In genomic region chr3:160133757-160134156, GRCh38 we compare ENCODE assay signal across 13 cellular contexts.
DNase-seq lines count a peak whose midpoint lies in the region; ATAC-seq and TF ChIP-seq lines count a peak whose summit lies in the region.
"Had no signal": no experiment of that assay in that cellular context is flagged by ENCODE, and none has a peak within 500 bp of the region (broad histone marks: within the 10 kb centered on the region; RNA-seq: fewer than 3 reads in every experiment).

No MANE protein-coding gene starts in this region.

- H4K20me1 ChIP-seq in H9 (ENCODE audit: control insufficient read depth, insufficient read depth, insufficient read length): no peaks in the 10 kb centered on the region

- no peak overlapping the region for H3K4me3 ChIP-seq in adrenal gland

- no peak overlapping the region for H3K14ac ChIP-seq in H9 (ENCODE audit: insufficient read depth, low read length)

- H4K8ac ChIP-seq in H9 (replicated peaks; ENCODE audit: insufficient read length, low read depth, low read length): no peak overlapping the region

- H3K79me1 ChIP-seq in H9 (ENCODE audit: insufficient read depth, low read depth, low read length, poor library complexity, severe bottlenecking): no peaks in the 10 kb centered on the region

- H2BK20ac ChIP-seq in H9 (ENCODE audit: low read depth, low read length, poor library complexity, severe bottlenecking): no peak overlapping the region

- no peak for TF ChIP-seq POLR2A in adrenal gland (IDR thresholded peaks at IDR 0.05)

- no peak overlapping the region for H3K56ac ChIP-seq in H9 (ENCODE audit: insufficient read length, low read depth, low read length)

- H4K5ac ChIP-seq in H9 (ENCODE audit: insufficient read length, low read depth, low read length): no peak overlapping the region

- CTCF ChIA-PET in activated CD4-positive, alpha-beta memory T cell treated with anti-CD3 and anti-CD28 coated beads, Interleukin-2, amount 10 ng/mL, durations not matched to agents 7 days and 5 days (lab: Charles Lee): interaction anchor here (1.1 to 1.4 kb wide), 3 partner anchors 19 to 145 kb away, joined by 3 to 7 read pairs (median 3); partner anchors contain the start of gene IL12A

- no peaks in the 10 kb centered on the region for H3K27me3 Mint-ChIP-seq in H9 (ENCODE audit: low read depth)
- H3K27me3 Mint-ChIP-seq in activated CD4-positive, alpha-beta memory T cell treated with anti-CD3 and anti-CD28 coated beads, Interleukin-2, amount 10 ng/mL, durations not matched to agents 7 days and 5 days: peaks cover 3% of the 10 kb centered on the region
- H3K27me3 Mint-ChIP-seq: CD4-positive, alpha-beta T cell had no signal

- H3K36me3 ChIP-seq in adrenal gland (replicated peaks in 1 of 2): no peaks in the 10 kb centered on the region

- H3K27ac ChIP-seq in H9 (ENCODE audit: insufficient read length, low read depth, low read length) (no peak overlapping the region), adrenal gland (no peak overlapping the region)

- H2BK15ac ChIP-seq in H9 (ENCODE audit: low read depth, low read length): no peak overlapping the region

- H3K4me1 ChIP-seq in H9 (ENCODE audit: insufficient read depth, low read length): no peaks in the 10 kb centered on the region
- no peaks in the 10 kb centered on the region for H3K4me1 ChIP-seq in adrenal gland (replicated peaks in 1 of 2)

- H2BK12ac ChIP-seq in H9 (ENCODE audit: insufficient read length, low read depth, low read length): no peak overlapping the region

- H3K9ac ChIP-seq in H9 (ENCODE audit: extremely low read depth, insufficient read length, low read length): no peak overlapping the region

- no peak overlapping the region for H2AFZ ChIP-seq in H9 (ENCODE audit: low read length)

- H2AK5ac ChIP-seq in H9 (ENCODE audit: insufficient read length, low read length): no peak overlapping the region

- no peak overlapping the region for H3K4me3 Mint-ChIP-seq in H9
- no peak overlapping the region for H3K4me3 Mint-ChIP-seq in activated CD4-positive, alpha-beta memory T cell treated with anti-CD3 and anti-CD28 coated beads, Interleukin-2, amount 10 ng/mL, durations not matched to agents 7 days and 5 days
- H3K4me3 Mint-ChIP-seq: CD4-positive, alpha-beta T cell; neural crest cell had no signal

- DNase-seq in ACHN: peak; percentile 21
- peak; percentile 68 for DNase-seq in H9
- peak; percentile 9 for DNase-seq in iPS DF 19.7 (ENCODE audit: low read depth, low spot score)
- DNase-seq in adrenal gland: no peak
- DNase-seq in nucleus accumbens (lab: John Stamatoyannopoulos, UW): no peak
- no peak for DNase-seq in activated CD4-positive, alpha-beta memory T cell treated with anti-CD3 and anti-CD28 coated beads, Interleukin-2, amount 10 ng/mL, durations not matched to agents 7 days and 5 days
- DNase-seq: activated naive CD4-positive, alpha-beta T cell; CD4-positive, alpha-beta T cell; NCI-H1092; stimulated activated CD4-positive, alpha-beta T cell treated with anti-CD3 and anti-CD28 coated beads, Interleukin-4, amount 100 ng/mL, for 1 hour had no signal

- in situ Hi-C loops in ACHN (cut with HindIII; ENCODE audit: low pct_ligation_motif_present, low pct_unique_long_range_greater_than_20kb, low sequenced_read_pairs): no loop called here

- H3K27me3 ChIP-seq in H9 (ENCODE audit: insufficient read depth, low read length) (no peaks in the 10 kb centered on the region), adrenal gland (no peaks in the 10 kb centered on the region)

- H3T11ph ChIP-seq in H9 (ENCODE audit: low read length): no peak overlapping the region

- no peak overlapping the region for H2BK5ac ChIP-seq in H9 (ENCODE audit: insufficient read length, low read length)

- no peak overlapping the region for H3K23ac ChIP-seq in H9 (ENCODE audit: insufficient read length, low read depth, low read length)

- ATAC-seq in SK-N-SH treated with all-trans-retinoic acid at 6 μM for 48 hours: peak; percentile 44
- ATAC-seq in GM19397 (IDR thresholded peaks at IDR 0.05; ENCODE audit: unreplicated experiment): no peak

- peak overlapping the region in 2 of 3 experiments; percentile 41 to 65; a peak in 3 of 7 replicates for H3K27ac Mint-ChIP-seq in H9
- H3K27ac Mint-ChIP-seq in activated CD4-positive, alpha-beta memory T cell treated with anti-CD3 and anti-CD28 coated beads, Interleukin-2, amount 10 ng/mL, durations not matched to agents 7 days and 5 days: no peak overlapping the region
- H3K27ac Mint-ChIP-seq: CD4-positive, alpha-beta T cell had no signal

- no peaks in the 10 kb centered on the region for H3K79me2 ChIP-seq in H9 (ENCODE audit: insufficient read depth, low read length)

- H3K18ac ChIP-seq in H9 (ENCODE audit: insufficient read length, low read depth, low read length): no peak overlapping the region

- no peak overlapping the region for H3K4me2 ChIP-seq in H9 (ENCODE audit: insufficient read depth, insufficient read length, low read length)

- peaks cover 7% of the 10 kb centered on the region in 2 experiments for H3K4me1 Mint-ChIP-seq in H9
- H3K4me1 Mint-ChIP-seq in activated CD4-positive, alpha-beta memory T cell treated with anti-CD3 and anti-CD28 coated beads, Interleukin-2, amount 10 ng/mL, durations not matched to agents 7 days and 5 days: peaks cover 16% of the 10 kb centered on the region
- H3K4me1 Mint-ChIP-seq: neural crest cell had no signal

- H3K4ac ChIP-seq in H9 (ENCODE audit: low read depth, low read length): no peak overlapping the region

- no CpG with 5 or more reads among the region's 3 CpGs for WGBS in H9 (ENCODE audit: extremely low coverage, insufficient read length, low lambda C conversion rate)
- WGBS in adrenal gland, 4 donors: 82 to 88% (median 84%) methylated on average over 3 of the region's 3 CpGs

- intact Hi-C loops in adrenal gland (cut with DNase I): no loop called here

- no peaks in the 10 kb centered on the region; a peak in 1 of 5 replicates for H3K9me3 Mint-ChIP-seq in H9
- H3K9me3 Mint-ChIP-seq in activated CD4-positive, alpha-beta memory T cell treated with anti-CD3 and anti-CD28 coated beads, Interleukin-2, amount 10 ng/mL, durations not matched to agents 7 days and 5 days: no peaks in the 10 kb centered on the region
- H3K9me3 Mint-ChIP-seq: CD4-positive, alpha-beta T cell; neural crest cell had no signal

- H3K23me2 ChIP-seq in H9 (ENCODE audit: insufficient read length, low read depth, low read length, poor library complexity, severe bottlenecking): no peaks in the 10 kb centered on the region

- TF ChIP-seq CTCF in H9 (conservative IDR thresholded peaks at IDR 0.05): peak; percentile 60
- no peak for TF ChIP-seq CTCF in adrenal gland (IDR thresholded peaks at IDR 0.05)

- H2BK120ac ChIP-seq in H9 (ENCODE audit: low read depth, low read length, poor library complexity, severe bottlenecking): no peak overlapping the region

- no peaks in the 10 kb centered on the region for H3K9me3 ChIP-seq in H9 (ENCODE audit: control insufficient read depth, low read depth, low read length)
- H3K9me3 ChIP-seq in adrenal gland (replicated peaks in 1 of 3): no peaks in the 10 kb centered on the region

- POLR2A ChIA-PET in activated CD4-positive, alpha-beta memory T cell treated with anti-CD3 and anti-CD28 coated beads, Interleukin-2, amount 10 ng/mL, durations not matched to agents 7 days and 5 days (lab: Charles Lee): no interaction called here

- H3K36me3 Mint-ChIP-seq in H9 (ENCODE audit: insufficient read depth in 1 of 3, low read depth in 3 of 3): no peaks in the 10 kb centered on the region
- no peaks in the 10 kb centered on the region for H3K36me3 Mint-ChIP-seq in activated CD4-positive, alpha-beta memory T cell treated with anti-CD3 and anti-CD28 coated beads, Interleukin-2, amount 10 ng/mL, durations not matched to agents 7 days and 5 days (ENCODE audit: low read depth)

- no peak overlapping the region for H4K91ac ChIP-seq in H9 (ENCODE audit: insufficient read length, low read depth, low read length)

TF ChIP-seq in SK-N-SH treated with all-trans-retinoic acid at 6 μM for 48 hours, 23 proteins besides CTCF, POLR2A, EP300 and RAD21:
- no peak for TF ChIP-seq RARB (CRISPR knock-in tag; IDR thresholded peaks at IDR 0.05)
- no peak for TF ChIP-seq OSR1 (CRISPR knock-in tag; IDR thresholded peaks at IDR 0.05)
- TF ChIP-seq TOX (CRISPR knock-in tag; IDR thresholded peaks at IDR 0.05; ENCODE audit: borderline replicate concordance): no peak
- no peak for TF ChIP-seq PPARA (CRISPR knock-in tag; IDR thresholded peaks at IDR 0.05; ENCODE audit: borderline replicate concordance)
- no peak for TF ChIP-seq ZNF70 (CRISPR knock-in tag; IDR thresholded peaks at IDR 0.05)
- no peak for TF ChIP-seq ZFP3 (CRISPR knock-in tag; IDR thresholded peaks at IDR 0.05)
- no peak for TF ChIP-seq CSDC2 (CRISPR knock-in tag; IDR thresholded peaks at IDR 0.05)
- no peak for TF ChIP-seq CSRNP3 (CRISPR knock-in tag; IDR thresholded peaks at IDR 0.05)
- TF ChIP-seq ZFP30 (CRISPR knock-in tag; IDR thresholded peaks at IDR 0.05): no peak

Comparison
In these comparisons a context has a peak if more than half of its experiments do, and no peak if none do; other contexts are left out.
1. DNase-seq: peak in ACHN (single experiment), H9 (single experiment) and iPS DF 19.7 (single experiment); none in adrenal gland (0 of 7), nucleus accumbens (0 of 56) and activated CD4-positive, alpha-beta memory T cell treated with anti-CD3 and anti-CD28 coated beads, Interleukin-2, amount 10 ng/mL, durations not matched to agents 7 days and 5 days (single experiment).